Comparison of ENCODE assay signal across 8 cellular contexts in genomic region chr6:108074359-108075144, GRCh38. TPM values are rescaled to one million over a fixed set of nuclear protein-coding genes. Genes with fewer than 3 reads are reported as not detected.
DNase-seq lines count a peak whose midpoint lies in the region; ATAC-seq and TF ChIP-seq lines count a peak whose summit lies in the region.

TSS of gene OSTM1 (minus strand) at chr6:108074741. CDS start at chr6:108074651, 90 bp downstream.

- H3K4me1 ChIP-seq in right atrium auricular region (peaks cover 0 to 19% of the 10 kb centered on the region in 2 donors), rectal smooth muscle tissue (ENCODE audit: control insufficient read depth, insufficient read depth, low read length) (no peaks in the 10 kb centered on the region), aorta (ENCODE audit: control insufficient read depth in 1 of 2, insufficient read depth in 2 of 2, low read length in 2 of 2) (no peaks in the 10 kb centered on the region)

- H3K27me3 ChIP-seq in right atrium auricular region (no peaks in the 10 kb centered on the region), rectal smooth muscle tissue (ENCODE audit: control insufficient read depth, insufficient read depth, low read length) (no peaks in the 10 kb centered on the region), aorta (ENCODE audit: control insufficient read depth in 1 of 2, insufficient read depth in 2 of 2, low read length in 1 of 2) (no peaks in the 10 kb centered on the region)

- peak; percentile 94 for ATAC-seq in HG02870 (IDR thresholded peaks at IDR 0.05; ENCODE audit: unreplicated experiment)
- peak; percentile 99 for ATAC-seq in aorta (ENCODE audit: low FRiP score)

- peak within 1 kb of the TSS; percentile 84 to 89 for H3K27ac ChIP-seq in right atrium auricular region
- peak within 1 kb of the TSS; percentile 92 for H3K27ac ChIP-seq in rectal smooth muscle tissue (ENCODE audit: low read depth, low read length)
- peak within 1 kb of the TSS in 1 of 2 donors; percentile 69 for H3K27ac ChIP-seq in aorta (ENCODE audit: low read depth in 1 of 2, low read length in 2 of 2)

- H3K9me3 ChIP-seq in right atrium auricular region (no peaks in the 10 kb centered on the region), aorta (ENCODE audit: control insufficient read depth, low read length) (no peaks in the 10 kb centered on the region)

- peak; percentile 86 for TF ChIP-seq POLR2A in GM15510 (IDR thresholded peaks at IDR 0.05; ENCODE audit: borderline replicate concordance, extremely low read depth, insufficient read length)

- DNase-seq in NCI-H1694 treated with DMSO at 0.1 percent for 48 hours (lab: John Stamatoyannopoulos, UW) (peak; percentile 45), anterior cingulate cortex (lab: John Stamatoyannopoulos, UW) (peak; percentile 46 to 92 (median 84)), right atrium auricular region (ENCODE audit: low spot score) (peak; percentile 86), aorta (peak; percentile 94 to 97)

- intact Hi-C loops in T-helper 2 cell treated with Interferon-gamma antibody and Interleukin-4, amounts not matched to agents 100 ng/mL and 5 ng/mL, for 36 hours (cut with micrococcal nuclease) = loop anchor here (1.0 to 5.0 kb wide), 5 partner anchors 116 to 615 kb away; partner anchors contain the start of genes AFG1L, PDSS2, SEC63 and SNX3
- intact Hi-C loops in aorta (cut with DNase I) = loop anchor here in 1 of 2 donors (2.0 kb wide), 1 partner anchor 186 kb away; the partner anchor contains the start of gene SNX3

- peak within 1 kb of the TSS; percentile 95 to 99 for H3K4me3 ChIP-seq in right atrium auricular region
- peak within 1 kb of the TSS; percentile 89 for H3K4me3 ChIP-seq in rectal smooth muscle tissue (ENCODE audit: low read length)
- H3K4me3 ChIP-seq in aorta (ENCODE audit: low read length in 2 of 2) = peak within 1 kb of the TSS; percentile 83 to 92

- TF ChIP-seq CTCF in right atrium auricular region (IDR thresholded peaks at IDR 0.05) = no peak

- WGBS in aorta, 2 donors = 0 to 1% methylated on average over 80 to 86 of the region's 86 CpGs

- H3K36me3 ChIP-seq in right atrium auricular region = no peaks in the 10 kb centered on the region
- H3K36me3 ChIP-seq in rectal smooth muscle tissue (ENCODE audit: control insufficient read depth, insufficient read depth, low read length) = no peaks in the 10 kb centered on the region
- H3K36me3 ChIP-seq in aorta (ENCODE audit: control insufficient read depth in 1 of 2, insufficient read depth in 2 of 2, low read length in 1 of 2) = no peaks in the 10 kb centered on the region

- peak within 1 kb of the TSS; percentile 72 for H3K9ac ChIP-seq in rectal smooth muscle tissue (ENCODE audit: low read length)

RNA-seq across cellular contexts. Expression of gene OSTM1, which starts in this region (rescaled TPM):
- total RNA-seq in T-helper 2 cell treated with Interferon-gamma antibody and Interleukin-4, amounts not matched to agents 100 ng/mL and 5 ng/mL, for 36 hours = 22.1 and 25.6 TPM in 2 replicates
- 10 to 100 TPM; 38.4 to 80.2 TPM for total RNA-seq in right atrium auricular region
- 10 to 100 TPM; 45.0 to 68.3 TPM for total RNA-seq in aorta
- 10 to 100 TPM; 17.8 to 18.5 TPM for polyA plus RNA-seq in aorta

Comparison
In these comparisons a context has a peak if more than half of its experiments do, and no peak if none do; other contexts are left out.
1. DNase-seq: peak in every context shown above with its lines; median percentile 96 in aorta; 86 in right atrium auricular region; 84 in anterior cingulate cortex; 45 in NCI-H1694 treated with DMSO at 0.1 percent for 48 hours.